7 cellular contexts compared by ENCODE assay signal in the genomic region with DNA sequence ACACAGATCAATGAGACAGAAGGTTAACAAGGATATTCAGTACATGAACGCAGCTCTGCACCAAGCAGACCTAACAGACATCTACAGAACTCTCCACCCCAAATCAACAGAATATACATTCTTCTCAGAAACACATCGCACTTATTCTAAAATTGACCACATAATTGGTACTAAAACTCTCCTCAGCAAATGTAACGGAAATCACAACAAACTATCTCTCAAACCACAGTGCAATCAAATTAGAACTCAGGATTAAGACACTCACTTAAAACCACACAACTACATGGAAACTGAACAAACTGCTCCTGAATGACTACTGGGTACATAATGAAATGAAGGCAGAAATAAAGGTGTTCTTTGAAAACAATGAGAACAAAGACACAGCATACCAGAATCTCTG.
DNase-seq lines count a peak whose midpoint lies in the region; ATAC-seq lines count a peak whose summit lies in the region.
"Not testable (repeated sequence)": the region's sequence is repeated elsewhere in the genome, so short reads cannot be mapped to it uniquely, and the experiment has no call there.

No MANE protein-coding gene starts in this region.

- H3K9me3 ChIP-seq in CD8-positive, alpha-beta memory T cell (ENCODE audit: low read length); T-helper 17 cell (ENCODE audit: control insufficient read depth, low read length, poor library complexity, severe bottlenecking): not testable (repeated sequence)

- H3K27ac Mint-ChIP-seq in CD8-positive, alpha-beta memory T cell, result peak overlapping the region; percentile 6 to 88 (median 76)
- H3K27ac Mint-ChIP-seq in T-helper 17 cell (peak overlapping the region; percentile 1), immature natural killer cell (peak overlapping the region; percentile 45 to 89 (median 80))
- H3K27ac Mint-ChIP-seq in activated CD4-positive, alpha-beta memory T cell treated with anti-CD3 and anti-CD28 coated beads for 36 hours, result peak overlapping the region; percentile 81
- peak overlapping the region; percentile 56 for H3K27ac Mint-ChIP-seq in activated T-cell treated with anti-CD3 and anti-CD28 coated beads, Interleukin-2, amount 50 U/mL, for 24 hours
- H3K27ac Mint-ChIP-seq in activated naive CD8-positive, alpha-beta T cell treated with anti-CD3 and anti-CD28 coated beads for 36 hours, result peak overlapping the region; percentile 1
- peak overlapping the region; percentile 41 for H3K27ac Mint-ChIP-seq in stimulated activated effector memory CD8-positive, alpha-beta T cell treated with anti-CD3 and anti-CD28 coated beads, Interleukin-12 subunit alpha, Interleukin-12 subunit beta, amount 100 ng/mL, for 72 hours

- CTCF ChIA-PET in CD8-positive, alpha-beta memory T cell (lab: Charles Lee), result not testable (repeated sequence)
- CTCF ChIA-PET in activated CD4-positive, alpha-beta memory T cell treated with anti-CD3 and anti-CD28 coated beads for 36 hours (lab: Charles Lee), result interaction anchor here (1.0 kb wide), 1 partner anchor 63 kb away, joined by 4 read pairs; no protein-coding TSS in a partner anchor

- H3K27me3 ChIP-seq in CD8-positive, alpha-beta memory T cell (ENCODE audit: insufficient read depth, low read length, poor library complexity, severe bottlenecking), result not testable (repeated sequence)

- not testable (repeated sequence) for H3K36me3 ChIP-seq in CD8-positive, alpha-beta memory T cell (ENCODE audit: insufficient read depth, low read length)

- H3K27ac ChIP-seq in CD8-positive, alpha-beta memory T cell (ENCODE audit: low read depth, low read length), result not testable (repeated sequence)

- H3K4me3 Mint-ChIP-seq in CD8-positive, alpha-beta memory T cell, result peak overlapping the region; percentile 0 to 60 (median 47)
- not testable (repeated sequence) for H3K4me3 Mint-ChIP-seq in T-helper 17 cell; activated T-cell treated with anti-CD3 and anti-CD28 coated beads, Interleukin-2, amount 50 U/mL, for 24 hours; activated naive CD8-positive, alpha-beta T cell treated with anti-CD3 and anti-CD28 coated beads for 36 hours
- peak overlapping the region; percentile 7 for H3K4me3 Mint-ChIP-seq in activated CD4-positive, alpha-beta memory T cell treated with anti-CD3 and anti-CD28 coated beads for 36 hours
- peak overlapping the region; percentile 40 to 75 (median 55) for H3K4me3 Mint-ChIP-seq in immature natural killer cell
- peak overlapping the region; percentile 28 for H3K4me3 Mint-ChIP-seq in stimulated activated effector memory CD8-positive, alpha-beta T cell treated with anti-CD3 and anti-CD28 coated beads, Interleukin-12 subunit alpha, Interleukin-12 subunit beta, amount 100 ng/mL, for 72 hours

- not testable (repeated sequence) for H3K4me3 ChIP-seq in CD8-positive, alpha-beta memory T cell (ENCODE audit: low read length)

- H3K27me3 Mint-ChIP-seq in CD8-positive, alpha-beta memory T cell; T-helper 17 cell; activated CD4-positive, alpha-beta memory T cell treated with anti-CD3 and anti-CD28 coated beads for 36 hours; activated T-cell treated with anti-CD3 and anti-CD28 coated beads, Interleukin-2, amount 50 U/mL, for 24 hours; activated naive CD8-positive, alpha-beta T cell treated with anti-CD3 and anti-CD28 coated beads for 36 hours; immature natural killer cell (ENCODE audit: low read depth in 3 of 3): not testable (repeated sequence)

- peak in 1 of 5 donors; percentile 22 for DNase-seq in CD8-positive, alpha-beta memory T cell
- not testable (repeated sequence) for DNase-seq in T-helper 17 cell; activated CD4-positive, alpha-beta memory T cell treated with anti-CD3 and anti-CD28 coated beads for 36 hours; activated T-cell treated with anti-CD3 and anti-CD28 coated beads, Interleukin-2, amount 50 U/mL, for 24 hours; activated naive CD8-positive, alpha-beta T cell treated with anti-CD3 and anti-CD28 coated beads for 36 hours; stimulated activated effector memory CD8-positive, alpha-beta T cell treated with anti-CD3 and anti-CD28 coated beads, Interleukin-12 subunit alpha, Interleukin-12 subunit beta, amount 100 ng/mL, for 72 hours (ENCODE audit: low spot score in 2 of 2)
- peak; percentile 53 to 60 (median 57) for DNase-seq in immature natural killer cell

- intact Hi-C loops in activated CD4-positive, alpha-beta memory T cell treated with anti-CD3 and anti-CD28 coated beads for 36 hours (cut with micrococcal nuclease), result loop anchor here (1.0 kb wide), 1 partner anchor 114 kb away; no protein-coding TSS in a partner anchor

- not testable (repeated sequence) for H3K4me1 ChIP-seq in CD8-positive, alpha-beta memory T cell (ENCODE audit: insufficient read depth, low read length)

- H3K9me3 Mint-ChIP-seq in CD8-positive, alpha-beta memory T cell; immature natural killer cell; stimulated activated effector memory CD8-positive, alpha-beta T cell treated with anti-CD3 and anti-CD28 coated beads, Interleukin-12 subunit alpha, Interleukin-12 subunit beta, amount 100 ng/mL, for 72 hours: not testable (repeated sequence)
- H3K9me3 Mint-ChIP-seq in activated CD4-positive, alpha-beta memory T cell treated with anti-CD3 and anti-CD28 coated beads for 36 hours, result peaks cover 13% of the 10 kb centered on the region
- H3K9me3 Mint-ChIP-seq in activated T-cell treated with anti-CD3 and anti-CD28 coated beads, Interleukin-2, amount 50 U/mL, for 24 hours, result peaks cover 16% of the 10 kb centered on the region
- H3K9me3 Mint-ChIP-seq in activated naive CD8-positive, alpha-beta T cell treated with anti-CD3 and anti-CD28 coated beads for 36 hours, result peaks cover 14% of the 10 kb centered on the region

- POLR2A ChIA-PET in CD8-positive, alpha-beta memory T cell (lab: Charles Lee), result not testable (repeated sequence)
- POLR2A ChIA-PET in activated CD4-positive, alpha-beta memory T cell treated with anti-CD3 and anti-CD28 coated beads for 36 hours (lab: Charles Lee), result interaction anchor here (0.6 to 1.2 kb wide), 2 partner anchors 61 to 348 kb away, joined by 3 read pairs; no protein-coding TSS in a partner anchor

- not testable (repeated sequence) for ATAC-seq in T-helper 17 cell
- peak; percentile 53 for ATAC-seq in stimulated activated effector memory CD8-positive, alpha-beta T cell treated with anti-CD3 and anti-CD28 coated beads, Interleukin-12 subunit alpha, Interleukin-12 subunit beta, amount 100 ng/mL, for 72 hours

- peaks cover 44 to 57% (median 45%) of the 10 kb centered on the region in 3 donors for H3K4me1 Mint-ChIP-seq in CD8-positive, alpha-beta memory T cell
- not testable (repeated sequence) for H3K4me1 Mint-ChIP-seq in T-helper 17 cell; activated naive CD8-positive, alpha-beta T cell treated with anti-CD3 and anti-CD28 coated beads for 36 hours
- peaks cover 40% of the 10 kb centered on the region for H3K4me1 Mint-ChIP-seq in activated CD4-positive, alpha-beta memory T cell treated with anti-CD3 and anti-CD28 coated beads for 36 hours (ENCODE audit: low read depth)
- peaks cover 37% of the 10 kb centered on the region for H3K4me1 Mint-ChIP-seq in activated T-cell treated with anti-CD3 and anti-CD28 coated beads, Interleukin-2, amount 50 U/mL, for 24 hours (ENCODE audit: low read depth)
- peaks cover 67 to 72% of the 10 kb centered on the region in 2 donors for H3K4me1 Mint-ChIP-seq in immature natural killer cell
- H3K4me1 Mint-ChIP-seq in stimulated activated effector memory CD8-positive, alpha-beta T cell treated with anti-CD3 and anti-CD28 coated beads, Interleukin-12 subunit alpha, Interleukin-12 subunit beta, amount 100 ng/mL, for 72 hours, result peaks cover 45% of the 10 kb centered on the region

- H3K36me3 Mint-ChIP-seq in CD8-positive, alpha-beta memory T cell, result peaks cover 0 to 17% (median 3%) of the 10 kb centered on the region in 3 donors
- not testable (repeated sequence) for H3K36me3 Mint-ChIP-seq in T-helper 17 cell (ENCODE audit: low read depth); activated T-cell treated with anti-CD3 and anti-CD28 coated beads, Interleukin-2, amount 50 U/mL, for 24 hours (ENCODE audit: low read depth)
- peaks cover 12% of the 10 kb centered on the region for H3K36me3 Mint-ChIP-seq in activated CD4-positive, alpha-beta memory T cell treated with anti-CD3 and anti-CD28 coated beads for 36 hours
- H3K36me3 Mint-ChIP-seq in activated naive CD8-positive, alpha-beta T cell treated with anti-CD3 and anti-CD28 coated beads for 36 hours, result peaks cover 19% of the 10 kb centered on the region
- H3K36me3 Mint-ChIP-seq in immature natural killer cell, result peaks cover 0 to 11% (median 8%) of the 10 kb centered on the region in 3 donors
- peaks cover 18% of the 10 kb centered on the region for H3K36me3 Mint-ChIP-seq in stimulated activated effector memory CD8-positive, alpha-beta T cell treated with anti-CD3 and anti-CD28 coated beads, Interleukin-12 subunit alpha, Interleukin-12 subunit beta, amount 100 ng/mL, for 72 hours

Comparison
In these comparisons a context has a peak if more than half of its experiments do, and no peak if none do; other contexts are left out.
1. H3K27ac Mint-ChIP-seq: peak in every context shown above with its lines; median percentile 81 in activated CD4-positive, alpha-beta memory T cell treated with anti-CD3 and anti-CD28 coated beads for 36 hours; 80 in immature natural killer cell; 76 in CD8-positive, alpha-beta memory T cell; 56 in activated T-cell treated with anti-CD3 and anti-CD28 coated beads, Interleukin-2, amount 50 U/mL, for 24 hours; 41 in stimulated activated effector memory CD8-positive, alpha-beta T cell treated with anti-CD3 and anti-CD28 coated beads, Interleukin-12 subunit alpha, Interleukin-12 subunit beta, amount 100 ng/mL, for 72 hours; 1 in T-helper 17 cell; 1 in activated naive CD8-positive, alpha-beta T cell treated with anti-CD3 and anti-CD28 coated beads for 36 hours.